In the genomic region with DNA sequence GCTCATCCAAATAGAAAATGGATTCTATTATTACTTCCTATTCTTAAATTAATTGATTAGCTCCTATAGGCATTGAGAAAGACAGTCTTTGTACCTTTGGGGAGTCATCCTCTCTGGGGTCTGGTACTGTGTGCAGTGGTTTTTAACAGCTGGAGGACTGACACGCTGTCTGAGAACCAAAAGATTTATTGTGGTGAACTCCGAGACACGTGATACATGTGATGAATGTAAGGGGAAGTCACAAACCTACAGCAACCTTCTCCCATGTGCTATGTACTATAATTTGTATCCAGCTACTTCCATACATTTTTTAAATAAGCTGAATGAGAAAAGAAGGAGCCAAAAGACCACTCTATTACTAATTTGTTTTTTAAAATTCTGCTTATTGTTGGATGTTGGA, we compare ENCODE assay signal across 15 cellular contexts.
A peak's percentile ranks its signal among the peaks of the same experiment; 100 is the strongest.
DNase-seq lines count a peak whose midpoint lies in the region; ATAC-seq and TF ChIP-seq lines count a peak whose summit lies in the region.
"Had no signal": no experiment of that assay in that cellular context is flagged by ENCODE, and none has a peak within 500 bp of the region (broad histone marks: within the 10 kb centered on the region; RNA-seq: fewer than 3 reads in every experiment).

No MANE protein-coding gene starts in this region.

- intact Hi-C loops in sigmoid colon (cut with DNase I): no loop called here

- TF ChIP-seq CTCF in sigmoid colon (IDR thresholded peaks at IDR 0.05): no peak

- no peak for TF ChIP-seq EP300 in sigmoid colon (IDR thresholded peaks at IDR 0.05)

- no peak overlapping the region for H3K4me3 ChIP-seq in sigmoid colon

- TF ChIP-seq POLR2A in sigmoid colon (IDR thresholded peaks at IDR 0.05): no peak

- H3K27me3 ChIP-seq in sigmoid colon: no peaks in the 10 kb centered on the region

- DNase-seq in NCI-H1417 treated with DMSO at 0.1 percent for 48 hours (lab: John Stamatoyannopoulos, UW) (no peak), sigmoid colon (no peak), NCI-H2029 (lab: John Stamatoyannopoulos, UW) (no peak)
- DNase-seq: activated naive CD4-positive, alpha-beta T cell; Calu3; Kasumi-1; NCI-H2081 treated with DMSO at 0.1 percent for 48 hours; NCI-H748 treated with DMSO at 0.1 percent for 48 hours; T-cell; WERI-Rb-1 had no signal

- peaks cover 0 to 32% (median 2%) of the 10 kb centered on the region in 4 donors for H3K36me3 ChIP-seq in sigmoid colon
- H3K36me3 ChIP-seq: WERI-Rb-1 had no signal

- no peaks in the 10 kb centered on the region for H3K4me1 ChIP-seq in sigmoid colon

- H3K9me3 ChIP-seq in sigmoid colon: no peaks in the 10 kb centered on the region

- 55 to 89% methylated on average over 3 of the region's 3 CpGs for WGBS in sigmoid colon, 2 donors

- ATAC-seq in GM18511 (IDR thresholded peaks at IDR 0.05; ENCODE audit: unreplicated experiment): peak; percentile 92
- ATAC-seq in GM19468 (IDR thresholded peaks at IDR 0.05; ENCODE audit: extremely low read depth, unreplicated experiment): peak; percentile 58
- ATAC-seq in HG02870 (IDR thresholded peaks at IDR 0.05; ENCODE audit: unreplicated experiment): peak; percentile 94
- ATAC-seq in HG03457 (IDR thresholded peaks at IDR 0.05; ENCODE audit: unreplicated experiment): peak; percentile 74
- no peak for ATAC-seq in HG03045 (IDR thresholded peaks at IDR 0.05; ENCODE audit: unreplicated experiment)
- ATAC-seq: T-cell had no signal

- H3K27ac ChIP-seq in sigmoid colon: no peak overlapping the region
- H3K27ac ChIP-seq: WERI-Rb-1 had no signal
